8 cellular contexts compared by ENCODE assay signal in genomic region chr16:87416826-87417471, GRCh38. TPM values are rescaled to one million over a fixed set of nuclear protein-coding genes. Genes with fewer than 3 reads are reported as not detected.
A peak's percentile ranks its signal among the peaks of the same experiment; 100 is the strongest.
DNase-seq lines count a peak whose midpoint lies in the region; ATAC-seq, FAIRE-seq and TF ChIP-seq lines count a peak whose summit lies in the region.

No MANE protein-coding gene starts in this region.

- H3K4me3 ChIP-seq in spleen, result no peak overlapping the region

- H3K27me3 ChIP-seq in spleen (replicated peaks in 1 of 7), result no peaks in the 10 kb centered on the region

- H3K9me3 Mint-ChIP-seq in activated CD4-positive, alpha-beta T cell treated with anti-CD3 and anti-CD28 coated beads, Interleukin-2, amount 10 ng/mL, durations not matched to agents 24 days and 14 days, result no peaks in the 10 kb centered on the region

- H3K4me1 Mint-ChIP-seq in activated CD4-positive, alpha-beta T cell treated with anti-CD3 and anti-CD28 coated beads, Interleukin-2, amount 10 ng/mL, durations not matched to agents 24 days and 14 days, result no peaks in the 10 kb centered on the region

- 90 to 95% (median 92%) methylated on average over 15 to 21 of the region's 21 CpGs for WGBS in spleen, 5 donors

- FAIRE-seq in frontal cortex (lab: Jason Lieb, UNC), result peak; percentile 34

- DNase-seq in AG08395 (ENCODE audit: low spot score) (peak; percentile 64), H4 (ENCODE audit: low spot score) (peak; percentile 37), frontal cortex (ENCODE audit: low spot score in 2 of 2) (peak in 1 of 2 donors; percentile 54), spleen (no peak), DMS79 treated with DMSO at 0.1 percent for 48 hours (lab: John Stamatoyannopoulos, UW) (no peak), retina (no peak)
- peak; percentile 68 for DNase-seq in activated CD4-positive, alpha-beta T cell treated with anti-CD3 and anti-CD28 coated beads, Interleukin-2, amount 10 ng/mL, durations not matched to agents 24 days and 14 days

- no peak overlapping the region for H3K4me3 Mint-ChIP-seq in activated CD4-positive, alpha-beta T cell treated with anti-CD3 and anti-CD28 coated beads, Interleukin-2, amount 10 ng/mL, durations not matched to agents 24 days and 14 days

- peaks cover 0 to 100% (median 48%) of the 10 kb centered on the region in 6 donors for H3K36me3 ChIP-seq in spleen

- H3K27me3 Mint-ChIP-seq in activated CD4-positive, alpha-beta T cell treated with anti-CD3 and anti-CD28 coated beads, Interleukin-2, amount 10 ng/mL, durations not matched to agents 24 days and 14 days, result no peaks in the 10 kb centered on the region

- H3K27ac ChIP-seq in spleen, result no peak overlapping the region

- TF ChIP-seq POLR2A in spleen (IDR thresholded peaks at IDR 0.05), result no peak

- no peaks in the 10 kb centered on the region for H3K4me1 ChIP-seq in spleen

- H3K36me3 Mint-ChIP-seq in activated CD4-positive, alpha-beta T cell treated with anti-CD3 and anti-CD28 coated beads, Interleukin-2, amount 10 ng/mL, durations not matched to agents 24 days and 14 days (ENCODE audit: low read depth), result peaks cover 5% of the 10 kb centered on the region

- no peaks in the 10 kb centered on the region for H3K9me3 ChIP-seq in spleen

- intact Hi-C loops in activated CD4-positive, alpha-beta T cell treated with anti-CD3 and anti-CD28 coated beads, Interleukin-2, amount 10 ng/mL, durations not matched to agents 24 days and 14 days (cut with micrococcal nuclease), result loop anchor here (1.0 kb wide), 1 partner anchor 218 kb away; no protein-coding TSS in a partner anchor
- intact Hi-C loops in spleen (cut with DNase I; ENCODE audit: low total_unique reads), result loop anchor here (5.0 kb wide), 1 partner anchor 220 kb away; no protein-coding TSS in a partner anchor

- no peak for ATAC-seq in HG02981 (IDR thresholded peaks at IDR 0.05; ENCODE audit: unreplicated experiment)

- peak in 8 of 11 experiments; percentile 30 to 58 (median 42) for TF ChIP-seq CTCF in spleen (IDR thresholded peaks at IDR 0.05 in 8 of 11, conservative IDR thresholded peaks at IDR 0.05 in 3 of 11)

- H3K27ac Mint-ChIP-seq in activated CD4-positive, alpha-beta T cell treated with anti-CD3 and anti-CD28 coated beads, Interleukin-2, amount 10 ng/mL, durations not matched to agents 24 days and 14 days, result no peak overlapping the region

RNA-seq across cellular contexts. Expression of gene MAP1LC3B, which starts 24.8 kb away (rescaled TPM):
- total RNA-seq in H4 (2014; rRNA removed; shearing (Covaris generic)), result 26.6 and 28.5 TPM in 2 replicates
- 37.6 and 38.3 TPM in 2 replicates for total RNA-seq in activated CD4-positive, alpha-beta T cell treated with anti-CD3 and anti-CD28 coated beads, Interleukin-2, amount 10 ng/mL, durations not matched to agents 24 days and 14 days
- total RNA-seq in frontal cortex (24.5 TPM), spleen (10 to 100 TPM; 47.6 to 71.4 (median 61.7) TPM)
- polyA plus RNA-seq in spleen, result 10 to 100 TPM; 32.3 to 50.4 (median 46.5) TPM

RNA-seq across cellular contexts. Expression of gene FBXO31, which starts 33.4 kb away (rescaled TPM):
- 6.9 and 7.4 TPM in 2 replicates for total RNA-seq in H4 (2014; rRNA removed; shearing (Covaris generic))
- 37.1 and 38.9 TPM in 2 replicates for total RNA-seq in activated CD4-positive, alpha-beta T cell treated with anti-CD3 and anti-CD28 coated beads, Interleukin-2, amount 10 ng/mL, durations not matched to agents 24 days and 14 days
- total RNA-seq in frontal cortex (22.8 TPM), spleen (10 to 100 TPM; 23.6 to 30.6 (median 27.2) TPM)
- 10 to 100 TPM in 1 of 3 donors, 1 to 10 TPM in 2; 7.9 to 11.0 (median 9.7) TPM for polyA plus RNA-seq in spleen

Comparison
In these comparisons a context has a peak if more than half of its experiments do, and no peak if none do; other contexts are left out.
1. DNase-seq: peak in AG08395 (single experiment), H4 (single experiment) and activated CD4-positive, alpha-beta T cell treated with anti-CD3 and anti-CD28 coated beads, Interleukin-2, amount 10 ng/mL, durations not matched to agents 24 days and 14 days (single experiment); none in spleen (single experiment), DMS79 treated with DMSO at 0.1 percent for 48 hours (single experiment) and retina (single experiment).